ENCODE assay signal across 8 cellular contexts in genomic region chr5:94337617-94338016, GRCh38.
"Had no signal": no experiment of that assay in that cellular context is flagged by ENCODE, and none has a peak within 500 bp of the region (broad histone marks: within the 10 kb centered on the region; RNA-seq: fewer than 3 reads in every experiment).

No MANE protein-coding gene starts in this region.

- FAIRE-seq: HepG2, HTR-8/SVneo, K562 had no signal

- H3K4me3 ChIP-seq: K562 had no signal

- H3K4me2 ChIP-seq: KMS-11 had no signal

- H3K27ac ChIP-seq: HL-60, KMS-11 had no signal

- DNase-seq: IMR-90, KBM-7, KG1 had no signal

- H3K9ac ChIP-seq: KMS-11 had no signal
